9 cellular contexts compared by ENCODE assay signal in genomic region chr2:237581751-237582746, GRCh38. TPM values are rescaled to one million over a fixed set of nuclear protein-coding genes. Genes with fewer than 3 reads are reported as not detected.
DNase-seq lines count a peak whose midpoint lies in the region; ATAC-seq and TF ChIP-seq lines count a peak whose summit lies in the region.
"Had no signal": no experiment of that assay in that cellular context is flagged by ENCODE, and none has a peak within 500 bp of the region (broad histone marks: within the 10 kb centered on the region; RNA-seq: fewer than 3 reads in every experiment).

No MANE protein-coding gene starts in this region.

- H3K79me2 ChIP-seq in Loucy (ENCODE audit: insufficient read depth, low read length) = no peaks in the 10 kb centered on the region

- DNase-seq in EH (ENCODE audit: low read depth) (peak; percentile 80), dermis microvascular lymphatic vessel endothelial cell (ENCODE audit: low read depth in 2 of 2) (peak; percentile 87 to 99), lung microvascular endothelial cell (ENCODE audit: low read depth in 2 of 2) (peak; percentile 80 to 99)
- DNase-seq in stimulated activated effector memory CD8-positive, alpha-beta T cell treated with anti-CD3 and anti-CD28 coated beads, Interleukin-12 subunit alpha, Interleukin-12 subunit beta, amount 100 ng/mL, for 72 hours (ENCODE audit: low spot score in 2 of 2) = peak in 1 of 2 donors; percentile 68

- H3K4me1 Mint-ChIP-seq in stimulated activated effector memory CD8-positive, alpha-beta T cell treated with anti-CD3 and anti-CD28 coated beads, Interleukin-12 subunit alpha, Interleukin-12 subunit beta, amount 100 ng/mL, for 72 hours = peaks cover 1% of the 10 kb centered on the region

- no peaks in the 10 kb centered on the region for H3K4me1 ChIP-seq in Loucy (ENCODE audit: insufficient read depth, low read length, poor library complexity, severe bottlenecking)

- H2AFZ ChIP-seq in Loucy (ENCODE audit: low read length) = 0 out of 2 replicates have a peak overlapping the region, but pooled peaks have one; percentile 76

- no peaks in the 10 kb centered on the region for H3K36me3 ChIP-seq in Loucy (ENCODE audit: insufficient read depth, low read length)

- H3K36me3 Mint-ChIP-seq in stimulated activated effector memory CD8-positive, alpha-beta T cell treated with anti-CD3 and anti-CD28 coated beads, Interleukin-12 subunit alpha, Interleukin-12 subunit beta, amount 100 ng/mL, for 72 hours = peaks cover 5% of the 10 kb centered on the region

- peak; percentile 92 for ATAC-seq in stimulated activated effector memory CD8-positive, alpha-beta T cell treated with anti-CD3 and anti-CD28 coated beads, Interleukin-12 subunit alpha, Interleukin-12 subunit beta, amount 100 ng/mL, for 72 hours
- ATAC-seq in GM19035 (IDR thresholded peaks at IDR 0.05; ENCODE audit: unreplicated experiment) (no peak), HG02798 (IDR thresholded peaks at IDR 0.05; ENCODE audit: poor library complexity, unreplicated experiment) (no peak)

- no peak overlapping the region for H3K4me3 ChIP-seq in Loucy (ENCODE audit: low read length, poor library complexity, severe bottlenecking)
- 0 out of 2 replicates have a peak overlapping the region, but pooled peaks have one; percentile 1 for H3K4me3 ChIP-seq in WI38 (ENCODE audit: low read depth, low read length)

- TF ChIP-seq CTCF in Loucy (conservative IDR thresholded peaks at IDR 0.05; ENCODE audit: low read length) = peak; percentile 74
- TF ChIP-seq CTCF in WI38 (IDR thresholded peaks at IDR 0.05; ENCODE audit: low read depth, low read length) = peak; percentile 41; the same call in 1 of the 2 replicates

- H3K9me2 ChIP-seq in Loucy (replicated peaks; ENCODE audit: low read depth, low read length) = no peaks in the 10 kb centered on the region

- H3K4me2 ChIP-seq in Loucy (ENCODE audit: low read depth, low read length, poor library complexity, severe bottlenecking) = no peak overlapping the region

- no peak overlapping the region for H3K4me3 Mint-ChIP-seq in stimulated activated effector memory CD8-positive, alpha-beta T cell treated with anti-CD3 and anti-CD28 coated beads, Interleukin-12 subunit alpha, Interleukin-12 subunit beta, amount 100 ng/mL, for 72 hours
- H3K4me3 Mint-ChIP-seq: T-helper 1 cell treated with Interleukin-12 subunit alpha and Interleukin-12 subunit beta and Interleukin-4 antibody, amounts not matched to agents 30 μg/mL and 1 μg/mL, for 36 hours had no signal

- H3K9ac ChIP-seq in Loucy (ENCODE audit: low read depth, low read length, poor library complexity, severe bottlenecking) = no peak overlapping the region

- H3K27ac Mint-ChIP-seq in stimulated activated effector memory CD8-positive, alpha-beta T cell treated with anti-CD3 and anti-CD28 coated beads, Interleukin-12 subunit alpha, Interleukin-12 subunit beta, amount 100 ng/mL, for 72 hours = no peak overlapping the region
- H3K27ac Mint-ChIP-seq: T-helper 1 cell treated with Interleukin-12 subunit alpha and Interleukin-12 subunit beta and Interleukin-4 antibody, amounts not matched to agents 30 μg/mL and 1 μg/mL, for 36 hours had no signal

- H3F3A ChIP-seq in Loucy (ENCODE audit: low read depth) = no peaks in the 10 kb centered on the region

- H3K9me3 Mint-ChIP-seq in stimulated activated effector memory CD8-positive, alpha-beta T cell treated with anti-CD3 and anti-CD28 coated beads, Interleukin-12 subunit alpha, Interleukin-12 subunit beta, amount 100 ng/mL, for 72 hours = no peaks in the 10 kb centered on the region
- H3K9me3 Mint-ChIP-seq: T-helper 1 cell treated with Interleukin-12 subunit alpha and Interleukin-12 subunit beta and Interleukin-4 antibody, amounts not matched to agents 30 μg/mL and 1 μg/mL, for 36 hours had no signal

- H3K9me3 ChIP-seq in Loucy (ENCODE audit: insufficient read depth, low read depth, low read length) = no peaks in the 10 kb centered on the region

- H3K27me3 ChIP-seq in Loucy (ENCODE audit: insufficient read depth, low read length, poor library complexity, severe bottlenecking) = no peaks in the 10 kb centered on the region

- no peaks in the 10 kb centered on the region for H4K20me1 ChIP-seq in Loucy (ENCODE audit: insufficient read depth, low read length, poor library complexity, severe bottlenecking)

RNA-seq across cellular contexts. Expression of gene RAB17, which starts 8.5 kb away (rescaled TPM):
- total RNA-seq in dermis microvascular lymphatic vessel endothelial cell = 11.8 and 12.3 TPM in 2 replicates
- 10.9 and 12.6 TPM in 2 replicates for total RNA-seq in lung microvascular endothelial cell

RNA-seq across cellular contexts. Expression of gene PRLH, which starts 15.7 kb away (rescaled TPM):
- total RNA-seq in dermis microvascular lymphatic vessel endothelial cell (not detected in 2 replicates), lung microvascular endothelial cell (not detected in 2 replicates)

RNA-seq across cellular contexts. Expression of gene LRRFIP1, which starts 45.3 kb away (rescaled TPM):
- total RNA-seq in dermis microvascular lymphatic vessel endothelial cell = 83.6 and 114 TPM in 2 replicates
- 89.3 and 96.1 TPM in 2 replicates for total RNA-seq in lung microvascular endothelial cell
